12 cellular contexts compared by ENCODE assay signal in genomic region chr3:62238003-62238402, GRCh38.
DNase-seq lines count a peak whose midpoint lies in the region; ATAC-seq, FAIRE-seq and TF ChIP-seq lines count a peak whose summit lies in the region.
"Had no signal": no experiment of that assay in that cellular context is flagged by ENCODE, and none has a peak within 500 bp of the region (broad histone marks: within the 10 kb centered on the region; RNA-seq: fewer than 3 reads in every experiment).

No MANE protein-coding gene starts in this region.

- TF ChIP-seq CTCF in GM12878 (IDR thresholded peaks at IDR 0.05 in 2 of 3, conservative IDR thresholded peaks at IDR 0.05 in 1 of 3; ENCODE audit: control insufficient read depth in 2 of 3, extremely low read depth in 1 of 3, insufficient read depth in 1 of 3, low read depth in 3 of 3, low read length in 3 of 3) (no peak), GM10266 (IDR thresholded peaks at IDR 0.05; ENCODE audit: control insufficient read depth, insufficient read depth, low read depth, missing control alignments) (no peak), GM13976 (IDR thresholded peaks at IDR 0.05; ENCODE audit: borderline replicate concordance, control extremely low read depth, extremely low read depth, insufficient read depth, missing control alignments) (no peak)

- no peak overlapping the region for H3K9ac ChIP-seq in GM12878 (ENCODE audit: control insufficient read depth, insufficient read depth, low read length)

- POLR2A ChIA-PET in GM12878 (lab: Charles Lee), result interaction anchor here (1.0 to 1.4 kb wide), 8 partner anchors 16 to 208 kb away, joined by 3 to 8 read pairs (median 3); no protein-coding TSS in a partner anchor

- BruUV-seq in GM12878 (replicated peaks; lab: Mats Ljungman, UMichigan), result no TSS peak

- WGBS in GM12878 (ENCODE audit: insufficient coverage, insufficient replicate concordance, low lambda C conversion rate, missing lambda C conversion rate), result 8% methylated on average over 5 of the region's 5 CpGs

- peak in 1 of 2 experiments; percentile 57; a peak in 1 of 4 replicates for TF ChIP-seq EP300 in GM12878 (IDR thresholded peaks at IDR 0.05; ENCODE audit: borderline replicate concordance in 1 of 2, control insufficient read depth in 1 of 2, low read depth in 2 of 2, low read length in 2 of 2)

- RAD21 ChIA-PET in GM12878 (lab: Charles Lee; ENCODE audit: unreplicated experiment), result interaction anchor here (1.0 to 3.1 kb wide), 14 partner anchors 9 to 343 kb away, joined by 3 to 30 read pairs (median 7); no protein-coding TSS in a partner anchor

- no peak overlapping the region for H2AFZ ChIP-seq in GM12878 (ENCODE audit: control insufficient read depth, low read depth, low read length)

- CTCF ChIA-PET in GM12878 (lab: Yijun Ruan, JAX), result interaction anchor here (0.8 to 4.9 kb wide), 23 partner anchors 8 to 666 kb away, joined by 3 to 41 read pairs (median 5); no protein-coding TSS in a partner anchor

- TF ChIP-seq RAD21 in GM12878 (IDR thresholded peaks at IDR 0.05; ENCODE audit: insufficient read depth, low read depth, low read length), result no peak

- no peak for TF ChIP-seq POLR2A in GM12878 (IDR thresholded peaks at IDR 0.05; ENCODE audit: low read depth, low read length)

- no peaks in the 10 kb centered on the region for H3K27me3 ChIP-seq in GM12878 (replicated peaks in 1 of 2; ENCODE audit: control insufficient read depth in 2 of 2, insufficient read depth in 2 of 2, low read length in 1 of 2)

- H3K4me1 ChIP-seq in GM12878 (ENCODE audit: control insufficient read depth, insufficient read depth, low read length), result no peaks in the 10 kb centered on the region

- H4K20me1 ChIP-seq in GM12878 (ENCODE audit: control insufficient read depth, insufficient read depth), result no peaks in the 10 kb centered on the region

- no peaks in the 10 kb centered on the region for H3K9me3 ChIP-seq in GM12878 (replicated peaks; ENCODE audit: control insufficient read depth, insufficient read depth, low read length)
- H3K9me3 ChIP-seq: left ventricle myocardium inferior had no signal

- H3K4me3 ChIP-seq in GM12878, result no peak overlapping the region
- H3K4me3 ChIP-seq: left ventricle myocardium inferior had no signal

- H3K36me3 ChIP-seq in GM12878 (ENCODE audit: control insufficient read depth in 2 of 2, insufficient read depth in 2 of 2, low read length in 1 of 2), result no peaks in the 10 kb centered on the region
- H3K36me3 ChIP-seq: left ventricle myocardium inferior had no signal

- intact Hi-C loops in GM12878 (cut with micrococcal nuclease; ENCODE audit: unreplicated experiment), result no loop called here

- H3K27ac ChIP-seq in GM12878 (ENCODE audit: control insufficient read depth, insufficient read depth), result no peak overlapping the region
- H3K27ac ChIP-seq: left ventricle myocardium inferior had no signal

- FAIRE-seq in GM12878 (lab: Jason Lieb, UNC), result peak; percentile 83

- in situ Hi-C loops in GM12878 (cut with MboI) (no loop called here), GM13976 (cut with MboI; ENCODE audit: low sequenced_read_pairs, unreplicated experiment) (no loop called here)

- no peaks in the 10 kb centered on the region for H3K79me2 ChIP-seq in GM12878 (ENCODE audit: control insufficient read depth, insufficient read depth, low read length)

- H3K4me2 ChIP-seq in GM12878 (ENCODE audit: control insufficient read depth, insufficient read depth), result 0 out of 2 replicates have a peak overlapping the region, but pooled peaks have one; percentile 12

- DNase-seq in GM12878 (ENCODE audit: low read depth, low spot score), result peak; percentile 15
- DNase-seq in GM10266 (ENCODE audit: extremely low spot score), result no peak
- no peak for DNase-seq in GM13976 (ENCODE audit: low spot score)
- DNase-seq in retina, result no peak
- DNase-seq: effector memory CD8-positive, alpha-beta T cell; head of caudate nucleus; KBM-7; left ventricle myocardium inferior had no signal

- ATAC-seq in GM18519 (IDR thresholded peaks at IDR 0.05; ENCODE audit: low FRiP score, unreplicated experiment) (peak; percentile 87), GM21526 (IDR thresholded peaks at IDR 0.05; ENCODE audit: low FRiP score, unreplicated experiment) (peak; percentile 79), HG03159 (IDR thresholded peaks at IDR 0.05; ENCODE audit: unreplicated experiment) (peak; percentile 69), GM12878 (peak; percentile 92), GM19023 (IDR thresholded peaks at IDR 0.05; ENCODE audit: unreplicated experiment) (no peak)
- ATAC-seq: effector memory CD8-positive, alpha-beta T cell had no signal

- SMC1A ChIA-PET in GM12878 (lab: Charles Lee; ENCODE audit: uncharacterized antibody, unreplicated experiment), result interaction anchor here (1.0 to 4.3 kb wide), 20 partner anchors 9 to 568 kb away, joined by 3 to 58 read pairs (median 6); no protein-coding TSS in a partner anchor

TF ChIP-seq in GM12878, 131 proteins besides CTCF, POLR2A, EP300 and RAD21 (continues in another document):
- TF ChIP-seq GATAD2B (conservative IDR thresholded peaks at IDR 0.05; ENCODE audit: low read depth) (no peak), DPF2 (IDR thresholded peaks at IDR 0.05) (peak; percentile 88), PAX5 (IDR thresholded peaks at IDR 0.05; ENCODE audit: borderline replicate concordance, low read depth, low read length) (no peak), NFYA (IDR thresholded peaks at IDR 0.05; ENCODE audit: borderline replicate concordance, low read depth, low read length) (no peak), BHLHE40 (IDR thresholded peaks at IDR 0.05; ENCODE audit: borderline replicate concordance in 1 of 2, low read depth in 2 of 2, low read length in 1 of 2) (no peak), MXI1 (IDR thresholded peaks at IDR 0.05; ENCODE audit: low read depth, low read length) (no peak), FOXM1 (IDR thresholded peaks at IDR 0.05; ENCODE audit: low read depth, low read length) (no peak), ATF7 (IDR thresholded peaks at IDR 0.05; ENCODE audit: low read depth) (no peak), SPI1 (IDR thresholded peaks at IDR 0.05; ENCODE audit: borderline replicate concordance, insufficient read depth, low read depth, low read length) (peak; percentile 32; the same call in 1 of the 2 replicates), JUND (IDR thresholded peaks at IDR 0.05; ENCODE audit: low read depth, low read length) (peak; percentile 66; the same call in 1 of the 2 replicates), BCL3 (IDR thresholded peaks at IDR 0.05; ENCODE audit: borderline replicate concordance, insufficient read depth, low read depth, low read length, poor library complexity, severe bottlenecking) (no peak), PKNOX1 (IDR thresholded peaks at IDR 0.05) (no peak), ZSCAN29 (IDR thresholded peaks at IDR 0.05) (no peak), STAT3 (IDR thresholded peaks at IDR 0.05; ENCODE audit: low read depth, low read length) (no peak), MEF2A (IDR thresholded peaks at IDR 0.05; ENCODE audit: insufficient read depth, low read depth, low read length) (no peak)
- TF ChIP-seq, protein P1, sequence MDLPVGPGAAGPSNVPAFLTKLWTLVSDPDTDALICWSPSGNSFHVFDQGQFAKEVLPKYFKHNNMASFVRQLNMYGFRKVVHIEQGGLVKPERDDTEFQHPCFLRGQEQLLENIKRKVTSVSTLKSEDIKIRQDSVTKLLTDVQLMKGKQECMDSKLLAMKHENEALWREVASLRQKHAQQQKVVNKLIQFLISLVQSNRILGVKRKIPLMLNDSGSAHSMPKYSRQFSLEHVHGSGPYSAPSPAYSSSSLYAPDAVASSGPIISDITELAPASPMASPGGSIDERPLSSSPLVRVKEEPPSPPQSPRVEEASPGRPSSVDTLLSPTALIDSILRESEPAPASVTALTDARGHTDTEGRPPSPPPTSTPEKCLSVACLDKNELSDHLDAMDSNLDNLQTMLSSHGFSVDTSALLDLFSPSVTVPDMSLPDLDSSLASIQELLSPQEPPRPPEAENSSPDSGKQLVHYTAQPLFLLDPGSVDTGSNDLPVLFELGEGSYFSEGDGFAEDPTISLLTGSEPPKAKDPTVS (IDR thresholded peaks at IDR 0.05; ENCODE audit: low read depth, low read length), result no peak
- TF ChIP-seq, protein P2, sequence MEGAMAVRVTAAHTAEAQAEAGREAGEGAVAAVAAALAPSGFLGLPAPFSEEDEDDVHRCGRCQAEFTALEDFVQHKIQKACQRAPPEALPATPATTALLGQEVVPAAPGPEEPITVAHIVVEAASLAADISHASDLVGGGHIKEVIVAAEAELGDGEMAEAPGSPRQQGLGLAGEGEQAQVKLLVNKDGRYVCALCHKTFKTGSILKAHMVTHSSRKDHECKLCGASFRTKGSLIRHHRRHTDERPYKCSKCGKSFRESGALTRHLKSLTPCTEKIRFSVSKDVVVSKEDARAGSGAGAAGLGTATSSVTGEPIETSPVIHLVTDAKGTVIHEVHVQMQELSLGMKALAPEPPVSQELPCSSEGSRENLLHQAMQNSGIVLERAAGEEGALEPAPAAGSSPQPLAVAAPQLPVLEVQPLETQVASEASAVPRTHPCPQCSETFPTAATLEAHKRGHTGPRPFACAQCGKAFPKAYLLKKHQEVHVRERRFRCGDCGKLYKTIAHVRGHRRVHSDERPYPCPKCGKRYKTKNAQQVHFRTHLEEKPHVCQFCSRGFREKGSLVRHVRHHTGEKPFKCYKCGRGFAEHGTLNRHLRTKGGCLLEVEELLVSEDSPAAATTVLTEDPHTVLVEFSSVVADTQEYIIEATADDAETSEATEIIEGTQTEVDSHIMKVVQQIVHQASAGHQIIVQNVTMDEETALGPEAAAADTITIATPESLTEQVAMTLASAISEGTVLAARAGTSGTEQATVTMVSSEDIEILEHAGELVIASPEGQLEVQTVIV (IDR thresholded peaks at IDR 0.05; ENCODE audit: borderline replicate concordance, partially characterized antibody), result no peak
